Comparison of ENCODE assay signal across 25 cellular contexts in genomic region chr9:132788378-132788777, GRCh38.
"Had no signal": no experiment of that assay in that cellular context is flagged by ENCODE, and none has a peak within 500 bp of the region (broad histone marks: within the 10 kb centered on the region; RNA-seq: fewer than 3 reads in every experiment).

No MANE protein-coding gene starts in this region.

- FAIRE-seq: astrocyte, bronchial epithelial cell, frontal cortex had no signal

- DNase-seq: activated B cell treated with CpG ODN at 0.5 μM for 24 hours; activated CD4-positive, alpha-beta T cell treated with anti-CD3 and anti-CD28 coated beads for 48 hours; activated CD4-positive, alpha-beta T cell treated with anti-CD3 and anti-CD28 coated beads, Interleukin-2, amount 50 U/mL, for 1 hour; activated CD4-positive, alpha-beta T cell treated with anti-CD3 and anti-CD28 coated beads, Interleukin-2, amount 50 U/mL, for 48 hours; activated CD8-positive, alpha-beta memory T cell treated with anti-CD3 and anti-CD28 coated beads for 24 hours; activated CD8-positive, alpha-beta T cell treated with anti-CD3 and anti-CD28 coated beads for 36 hours; activated effector memory CD4-positive, alpha-beta T cell treated with Interleukin-2 at 50 U/mL for 16 hours; activated gamma-delta T cell treated with Interleukin-2 at 50 U/mL for 16 hours; activated naive CD4-positive, alpha-beta T cell treated with anti-CD3 and anti-CD28 coated beads, Interleukin-2, amount 50 U/mL, for 16 hours; activated naive CD4-positive, alpha-beta T cell treated with Interleukin-2 at 50 U/mL for 16 hours; activated T-cell treated with anti-CD3 and anti-CD28 coated beads, Interleukin-2, amount 50 U/mL, for 4 hours; amniotic stem cell; anterior cingulate cortex; brain microvascular endothelial cell; dorsolateral prefrontal cortex; effector memory CD4-positive, alpha-beta T cell; endodermal cell; foreskin fibroblast; T1000; WERI-Rb-1 had no signal

- H3K36me3 ChIP-seq: brain microvascular endothelial cell, WERI-Rb-1 had no signal

- H3K27ac ChIP-seq: brain microvascular endothelial cell, coronary artery, dorsolateral prefrontal cortex, WERI-Rb-1 had no signal

- H3K27me3 ChIP-seq: dorsolateral prefrontal cortex had no signal

- ATAC-seq: activated CD8-positive, alpha-beta T cell treated with anti-CD3 and anti-CD28 coated beads for 36 hours; activated T-cell treated with anti-CD3 and anti-CD28 coated beads, Interleukin-2, amount 50 U/mL, for 4 hours; esophagus mucosa had no signal

- H3K4me3 ChIP-seq: coronary artery, dorsolateral prefrontal cortex had no signal
